8 cellular contexts compared by ENCODE assay signal in genomic region chr5:181052928-181053759, GRCh38. TPM values are rescaled to one million over a fixed set of nuclear protein-coding genes. Genes with fewer than 3 reads are reported as not detected.
DNase-seq lines count a peak whose midpoint lies in the region; ATAC-seq, FAIRE-seq and TF ChIP-seq lines count a peak whose summit lies in the region.

No MANE protein-coding gene starts in this region.

- H3K9me3 ChIP-seq in endothelial cell of umbilical vein (replicated peaks; ENCODE audit: control insufficient read depth, insufficient read depth, low read length) = no peaks in the 10 kb centered on the region

- in situ Hi-C loops in GM13976 (cut with MboI; ENCODE audit: low sequenced_read_pairs, unreplicated experiment) (no loop called here), SK-MEL-5 (cut with HindIII; ENCODE audit: low pct_unique_long_range_greater_than_20kb, low sequenced_read_pairs) (no loop called here)

- BruUV-seq in endothelial cell of umbilical vein (replicated peaks; lab: Mats Ljungman, UMichigan) = no TSS peak

- H3K27ac Mint-ChIP-seq in natural killer cell = no peak overlapping the region

- no peak for TF ChIP-seq CTCF in GM13976 (IDR thresholded peaks at IDR 0.05; ENCODE audit: borderline replicate concordance, control extremely low read depth, extremely low read depth, insufficient read depth, missing control alignments)
- TF ChIP-seq CTCF in endothelial cell of umbilical vein (IDR thresholded peaks at IDR 0.05; ENCODE audit: extremely low read depth in 1 of 2, insufficient read depth in 1 of 2, low read depth in 1 of 2, low read length in 2 of 2) = no peak
- no peak for TF ChIP-seq CTCF in natural killer cell (IDR thresholded peaks at IDR 0.05)

- H3K4me2 ChIP-seq in endothelial cell of umbilical vein (ENCODE audit: insufficient read depth, low read length) = peak overlapping the region; percentile 55

- POLR2A ChIA-PET in endothelial cell of umbilical vein (lab: Charles Lee) = interaction anchor here (0.6 kb wide), 1 partner anchor 216 kb away, joined by 3 read pairs; no protein-coding TSS in a partner anchor

- peak overlapping the region; percentile 23 to 35 (median 35) for H3K4me3 ChIP-seq in endothelial cell of umbilical vein (replicated peaks in 1 of 3; ENCODE audit: insufficient read depth in 1 of 3, low read depth in 1 of 3, low read length in 3 of 3)

- H3K9me1 ChIP-seq in endothelial cell of umbilical vein (replicated peaks; ENCODE audit: control insufficient read depth, extremely low read depth, insufficient read depth, low read length) = no peaks in the 10 kb centered on the region

- no peaks in the 10 kb centered on the region for H3K36me3 ChIP-seq in endothelial cell of umbilical vein (ENCODE audit: control insufficient read depth in 2 of 2, extremely low read depth in 1 of 2, insufficient read depth in 2 of 2, low read length in 2 of 2)

- H3K9me3 Mint-ChIP-seq in natural killer cell = no peaks in the 10 kb centered on the region

- FAIRE-seq in endothelial cell of umbilical vein (lab: Jason Lieb, UNC) = no peak

- dilution Hi-C loops in endothelial cell of umbilical vein (cut with MboI; ENCODE audit: extremely low pct_ligation_motif_present, low sequenced_read_pairs) = no loop called here

- TF ChIP-seq POLR2A in endothelial cell of umbilical vein (IDR thresholded peaks at IDR 0.05; ENCODE audit: low read depth, low read length) = no peak

- no peaks in the 10 kb centered on the region for H3K36me3 Mint-ChIP-seq in natural killer cell

- CTCF ChIA-PET in endothelial cell of umbilical vein (lab: Charles Lee) = interaction anchor here (1.5 kb wide), 1 partner anchor 12 kb away, joined by 4 read pairs; no protein-coding TSS in a partner anchor

- H3K9ac ChIP-seq in endothelial cell of umbilical vein (replicated peaks; ENCODE audit: extremely low read depth, insufficient read depth, low read length) = no peak overlapping the region

- H3K79me2 ChIP-seq in endothelial cell of umbilical vein (ENCODE audit: control insufficient read depth, insufficient read depth, low read length) = no peaks in the 10 kb centered on the region

- H3K4me1 ChIP-seq in endothelial cell of umbilical vein (ENCODE audit: control insufficient read depth, extremely low read depth, insufficient read depth, low read length) = peaks cover 3% of the 10 kb centered on the region

- H3K4me3 Mint-ChIP-seq in natural killer cell = peak overlapping the region; percentile 75

- peak in 1 of 3 donors; percentile 55 for ATAC-seq in natural killer cell
- ATAC-seq in HG03135 (IDR thresholded peaks at IDR 0.05; ENCODE audit: unreplicated experiment) = no peak

- H3K4me1 Mint-ChIP-seq in natural killer cell = peaks cover 22% of the 10 kb centered on the region in 2 donors

- H4K20me1 ChIP-seq in endothelial cell of umbilical vein (replicated peaks; ENCODE audit: control insufficient read depth, extremely low read depth, insufficient read depth, low read length) = no peaks in the 10 kb centered on the region

- intact Hi-C loops in endothelial cell of umbilical vein (cut with micrococcal nuclease) = loop anchor here (5.0 kb wide), 1 partner anchor 266 kb away; no protein-coding TSS in a partner anchor
- intact Hi-C loops in natural killer cell (cut with micrococcal nuclease) = no loop called here

- H3K27me3 ChIP-seq in endothelial cell of umbilical vein (ENCODE audit: control insufficient read depth in 2 of 2, insufficient read depth in 2 of 2, low read length in 2 of 2) = peaks cover 24 to 38% of the 10 kb centered on the region in 2 experiments

- peaks cover 54 to 76% of the 10 kb centered on the region in 2 donors for H3K27me3 Mint-ChIP-seq in natural killer cell (ENCODE audit: low read depth in 2 of 2)

- peak overlapping the region; percentile 86 for H2AFZ ChIP-seq in endothelial cell of umbilical vein (ENCODE audit: low read depth, low read length)

- DNase-seq in GM13976 (ENCODE audit: low spot score) (peak; percentile 50), SK-MEL-5 (ENCODE audit: low read depth, low spot score) (peak; percentile 2), endothelial cell of umbilical vein (ENCODE audit: low read depth, low spot score) (no peak), natural killer cell (no peak), HuH-7 (ENCODE audit: low spot score) (no peak), T-helper 9 cell (no peak), superior temporal gyrus (ENCODE audit: extremely low spot score) (no peak)

- H3K27ac ChIP-seq in endothelial cell of umbilical vein (ENCODE audit: insufficient read depth, low read depth, low read length) = no peak overlapping the region

TF ChIP-seq in endothelial cell of umbilical vein, 7 proteins besides CTCF, POLR2A, EP300 and RAD21:
- TF ChIP-seq GATA2 (IDR thresholded peaks at IDR 0.05; ENCODE audit: insufficient read depth, insufficient read length, low read depth, low read length) (no peak), EZH2 (IDR thresholded peaks at IDR 0.05; ENCODE audit: borderline replicate concordance, low read depth, low read length, severe bottlenecking) (peak; percentile 88)

RNA-seq across cellular contexts. Expression of gene BTNL9, which starts 13.1 kb away (rescaled TPM):
- 0.16 and 0.48 TPM in 2 replicates for total RNA-seq in SK-MEL-5 (2014; rRNA removed; shearing (Covaris generic))
- polyA plus RNA-seq in SK-MEL-5 (2015; cell fraction: cytosol; rRNA removed) = 0.52 and 1.1 TPM in 2 replicates
- polyA plus RNA-seq in SK-MEL-5 (2015; cell fraction: nucleus; rRNA removed) = 20.5 and 24.0 TPM in 2 replicates
- total RNA-seq in endothelial cell of umbilical vein = 0.13 TPM in 1 of 2 replicates, not detected in the other
- 0.33 TPM in 1 of 2 replicates, not detected in the other for polyA plus RNA-seq in endothelial cell of umbilical vein
- not detected in 2 replicates for polyA plus RNA-seq in endothelial cell of umbilical vein (2011; cell fraction: cytosol; rRNA removed)
- polyA plus RNA-seq in endothelial cell of umbilical vein (2011; cell fraction: nucleus; rRNA removed) = 0.63 and 0.87 TPM in 2 replicates
- 0.16 TPM in 1 of 2 replicates, not detected in the other for polyA plus RNA-seq in endothelial cell of umbilical vein (2012)
- polyA minus RNA-seq in endothelial cell of umbilical vein = 0.21 and 0.58 TPM in 2 replicates
- not detected for polyA minus RNA-seq in endothelial cell of umbilical vein (2011; cell fraction: cytosol; rRNA and poly(A)+ RNA removed)
- polyA minus RNA-seq in endothelial cell of umbilical vein (2011; cell fraction: nucleus; rRNA and poly(A)+ RNA removed) = 0.63 TPM in 1 of 2 replicates, not detected in the other
- total RNA-seq in natural killer cell = under 1 TPM in 1 of 3 donors, not detected in 2; 0.54 TPM

Comparison
In these comparisons a context has a peak if more than half of its experiments do, and no peak if none do; other contexts are left out.
1. DNase-seq: peak in GM13976 (single experiment) and SK-MEL-5 (single experiment); none in endothelial cell of umbilical vein (single experiment), natural killer cell (single experiment), HuH-7 (single experiment), T-helper 9 cell (single experiment) and superior temporal gyrus (single experiment).